Comparison of ENCODE assay signal across 8 cellular contexts in the genomic region with DNA sequence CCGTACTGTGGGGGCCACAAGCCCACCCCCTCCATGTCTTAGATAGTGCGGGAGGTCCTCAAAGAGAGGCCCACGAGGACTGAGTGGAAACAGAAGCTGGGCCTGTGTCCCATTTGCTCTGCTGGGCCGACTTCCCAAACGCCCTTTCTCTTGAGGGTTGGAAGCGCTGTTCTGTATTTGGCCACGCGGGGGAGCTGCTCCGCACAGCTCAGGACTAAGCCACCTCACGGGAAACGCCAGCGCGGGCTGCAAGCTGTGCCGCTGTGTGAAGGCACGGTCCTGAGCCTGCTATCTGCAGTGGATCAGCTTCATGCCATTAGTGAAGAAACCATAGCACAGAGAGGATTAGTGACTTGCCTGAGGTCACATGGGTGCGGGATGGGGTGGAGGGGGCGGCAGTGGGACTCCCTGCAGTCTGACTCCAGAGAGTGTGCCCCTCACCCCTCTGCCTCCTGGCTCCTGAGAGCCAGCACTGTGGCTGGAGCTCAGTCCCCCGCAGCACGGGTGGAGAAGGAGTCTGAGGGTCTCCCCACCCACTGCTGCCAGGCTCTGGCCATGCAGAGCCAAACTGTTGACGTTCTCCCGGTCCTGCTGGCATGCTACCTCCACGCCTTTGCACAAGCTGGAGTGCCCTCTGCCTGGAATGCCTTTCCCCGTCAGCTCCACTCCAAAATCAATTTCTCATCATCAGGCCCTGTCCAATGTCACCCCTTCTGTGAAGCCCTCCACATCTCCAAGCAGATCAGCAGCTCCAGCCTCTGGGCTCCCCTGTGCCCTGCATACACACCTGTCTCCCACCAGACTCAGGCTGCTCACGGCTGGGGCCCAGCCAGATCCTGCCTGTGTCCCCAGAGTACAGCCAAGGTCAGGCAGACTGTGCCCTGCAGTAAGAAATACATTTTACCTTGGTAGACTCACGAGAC. TPM values are rescaled to one million over a fixed set of nuclear protein-coding genes. Genes with fewer than 3 reads are reported as not detected.
A peak's percentile ranks its signal among the peaks of the same experiment; 100 is the strongest.
DNase-seq lines count a peak whose midpoint lies in the region; TF ChIP-seq lines count a peak whose summit lies in the region.

No MANE protein-coding gene starts in this region.

- H3K4me3 ChIP-seq in SJCRH30 (no peak overlapping the region), foreskin fibroblast (ENCODE audit: low read depth in 1 of 2, low read length in 2 of 2) (no peak overlapping the region), neuron (ENCODE audit: low read length) (peak overlapping the region; percentile 5), stomach (peak overlapping the region in 1 of 4 donors; percentile 15)

- intact Hi-C loops in stomach (cut with DNase I; ENCODE audit: low total_unique reads): no loop called here

- WGBS in stomach, 5 donors: 13 to 28% (median 14%) methylated on average over 15 to 25 of the region's 25 CpGs

- H3K27ac ChIP-seq in SJCRH30 (no peak overlapping the region), stomach (no peak overlapping the region)

- peak; percentile 95 for TF ChIP-seq CTCF in foreskin fibroblast (IDR thresholded peaks at IDR 0.05; ENCODE audit: low read depth, low read length)
- peak in 5 of 7 experiments; percentile 71 to 94 (median 81) for TF ChIP-seq CTCF in stomach (IDR thresholded peaks at IDR 0.05)

- no peaks in the 10 kb centered on the region for H3K27me3 ChIP-seq in SJCRH30
- peaks cover 18% of the 10 kb centered on the region for H3K27me3 ChIP-seq in neuron (ENCODE audit: insufficient read depth, low read length)
- H3K27me3 ChIP-seq in stomach: peaks cover 0 to 26% (median 0%) of the 10 kb centered on the region in 3 donors

- no peaks in the 10 kb centered on the region for H3K4me1 ChIP-seq in SJCRH30
- H3K4me1 ChIP-seq in neuron (ENCODE audit: insufficient read depth, low read length): peaks cover 3% of the 10 kb centered on the region
- peaks cover 5 to 11% (median 9%) of the 10 kb centered on the region in 4 donors for H3K4me1 ChIP-seq in stomach

- H3K9me3 ChIP-seq in SJCRH30 (replicated peaks): no peaks in the 10 kb centered on the region
- H3K9me3 ChIP-seq in neuron (ENCODE audit: low read length): no peaks in the 10 kb centered on the region
- no peaks in the 10 kb centered on the region for H3K9me3 ChIP-seq in stomach

- DNase-seq in NCI-H187 (lab: John Stamatoyannopoulos, UW) (peak; percentile 66 to 71), NCI-H187 treated with DMSO at 0.1 percent for 48 hours (lab: John Stamatoyannopoulos, UW) (no peak), LHCN-M2 (ENCODE audit: low read depth) (peak; percentile 66), SJCRH30 (peak; percentile 69 to 85), foreskin fibroblast (peak; percentile 71 to 92), stomach (peak; percentile 90)
- peak; percentile 92 for DNase-seq in activated effector memory CD4-positive, alpha-beta T cell treated with anti-CD3 and anti-CD28 coated beads, Interleukin-2, amount 50 U/mL, for 16 hours

- H3K36me3 ChIP-seq in SJCRH30: no peaks in the 10 kb centered on the region
- no peaks in the 10 kb centered on the region for H3K36me3 ChIP-seq in neuron (ENCODE audit: insufficient read depth, low read length)
- H3K36me3 ChIP-seq in stomach: no peaks in the 10 kb centered on the region

- no peak for TF ChIP-seq POLR2A in stomach (IDR thresholded peaks at IDR 0.05)

- TF ChIP-seq EP300 in stomach (IDR thresholded peaks at IDR 0.05): no peak

- peak overlapping the region; percentile 4 for H2AFZ ChIP-seq in neuron (ENCODE audit: low read depth, low read length)

RNA-seq across cellular contexts. Expression of gene LRRC32, which starts 51.5 kb away (rescaled TPM):
- total RNA-seq in LHCN-M2 (2014; rRNA removed) (0.06 TPM in 2 replicates), stomach (100 to 1,000 TPM in 2 of 5 donors, 10 to 100 TPM in 3; 14.0 to 270 (median 24.3) TPM)
- 1.6 TPM for polyA plus RNA-seq in LHCN-M2 (2012)
- 0.15 and 0.30 TPM in 2 replicates for total RNA-seq in SJCRH30 (2014; rRNA removed; shearing (Covaris generic))
- 10 to 100 TPM; 18.6 to 24.5 (median 23.5) TPM for polyA plus RNA-seq in stomach

Comparison
In these comparisons a context has a peak if more than half of its experiments do, and no peak if none do; other contexts are left out.
1. RNA of gene LRRC32, which starts 51.5 kb away (total RNA-seq): 14.0 to 270 TPM in stomach; 0.15 to 0.30 TPM in SJCRH30 and 0.06 TPM in LHCN-M2; every median in the first group is over 10 times any median in the second.